10 cellular contexts compared by ENCODE assay signal in genomic region chr1:14925336-14926136, GRCh38.
DNase-seq lines count a peak whose midpoint lies in the region; ATAC-seq, FAIRE-seq and TF ChIP-seq lines count a peak whose summit lies in the region.
"Had no signal": no experiment of that assay in that cellular context is flagged by ENCODE, and none has a peak within 500 bp of the region (broad histone marks: within the 10 kb centered on the region; RNA-seq: fewer than 3 reads in every experiment).

No MANE protein-coding gene starts in this region.

- H3K36me3 ChIP-seq in HUES48 (ENCODE audit: control insufficient read depth, insufficient read depth, low read length), result no peaks in the 10 kb centered on the region
- no peaks in the 10 kb centered on the region for H3K36me3 ChIP-seq in GM12878 (ENCODE audit: control insufficient read depth in 2 of 2, insufficient read depth in 2 of 2, low read length in 1 of 2)
- H3K36me3 ChIP-seq in left lung, result no peaks in the 10 kb centered on the region

- SMC1A ChIA-PET in GM12878 (lab: Charles Lee; ENCODE audit: uncharacterized antibody, unreplicated experiment), result no interaction called here

- TF ChIP-seq POLR2A in GM12878 (IDR thresholded peaks at IDR 0.05; ENCODE audit: low read depth, low read length), result no peak

- H3K9ac ChIP-seq in HUES48 (ENCODE audit: low read depth, low read length) (no peak overlapping the region), GM12878 (ENCODE audit: control insufficient read depth, insufficient read depth, low read length) (no peak overlapping the region)

- H4K20me1 ChIP-seq in GM12878 (ENCODE audit: control insufficient read depth, insufficient read depth), result no peaks in the 10 kb centered on the region

- POLR2A ChIA-PET in GM12878 (lab: Charles Lee), result no interaction called here

- H3K4me1 Mint-ChIP-seq in stimulated activated effector memory CD8-positive, alpha-beta T cell treated with anti-CD3 and anti-CD28 coated beads, Interleukin-12 subunit alpha, Interleukin-12 subunit beta, amount 100 ng/mL, for 72 hours, result peaks cover 6% of the 10 kb centered on the region

- no peak overlapping the region for H3K27ac Mint-ChIP-seq in stimulated activated effector memory CD8-positive, alpha-beta T cell treated with anti-CD3 and anti-CD28 coated beads, Interleukin-12 subunit alpha, Interleukin-12 subunit beta, amount 100 ng/mL, for 72 hours
- H3K27ac Mint-ChIP-seq: activated CD4-positive, alpha-beta memory T cell treated with anti-CD3 and anti-CD28 coated beads, Interleukin-2, amount 10 ng/mL, durations not matched to agents 7 days and 5 days had no signal

- no peaks in the 10 kb centered on the region for H3K36me3 Mint-ChIP-seq in stimulated activated effector memory CD8-positive, alpha-beta T cell treated with anti-CD3 and anti-CD28 coated beads, Interleukin-12 subunit alpha, Interleukin-12 subunit beta, amount 100 ng/mL, for 72 hours

- no peaks in the 10 kb centered on the region for H3K79me2 ChIP-seq in GM12878 (ENCODE audit: control insufficient read depth, insufficient read depth, low read length)

- intact Hi-C loops in GM12878 (cut with micrococcal nuclease; ENCODE audit: unreplicated experiment) (loop anchor here (10.0 kb wide), 2 partner anchors 179 to 321 kb away; no protein-coding TSS in a partner anchor), left lung (cut with DNase I) (loop anchor here in 1 of 2 donors (5.0 kb wide), 1 partner anchor 97 kb away; no protein-coding TSS in a partner anchor)

- CTCF ChIA-PET in GM12878 (lab: Yijun Ruan, JAX), result no interaction called here

- H3K4me1 ChIP-seq in HUES48 (ENCODE audit: control insufficient read depth, insufficient read depth, low read length), result peaks cover 9% of the 10 kb centered on the region; the same call in 1 of the 2 replicates
- H3K4me1 ChIP-seq in GM12878 (ENCODE audit: control insufficient read depth, insufficient read depth, low read length), result no peaks in the 10 kb centered on the region
- H3K4me1 ChIP-seq in left lung, result peaks cover 20 to 26% of the 10 kb centered on the region in 2 donors

- DNase-seq in GM12878 (ENCODE audit: low read depth, low spot score) (no peak), left lung (no peak), EL (no peak), NCI-H526 (lab: John Stamatoyannopoulos, UW) (no peak), GM19240 (ENCODE audit: insufficient read length, low spot score) (no peak), islet precursor cell (no peak)
- no peak for DNase-seq in stimulated activated effector memory CD8-positive, alpha-beta T cell treated with anti-CD3 and anti-CD28 coated beads, Interleukin-12 subunit alpha, Interleukin-12 subunit beta, amount 100 ng/mL, for 72 hours (ENCODE audit: low spot score in 2 of 2)
- DNase-seq: activated CD4-positive, alpha-beta memory T cell treated with anti-CD3 and anti-CD28 coated beads, Interleukin-2, amount 10 ng/mL, durations not matched to agents 7 days and 5 days; NCI-H2171 had no signal

- ATAC-seq in GM12878 (no peak), left lung (no peak)
- ATAC-seq in stimulated activated effector memory CD8-positive, alpha-beta T cell treated with anti-CD3 and anti-CD28 coated beads, Interleukin-12 subunit alpha, Interleukin-12 subunit beta, amount 100 ng/mL, for 72 hours, result no peak

- no peak overlapping the region for H2AFZ ChIP-seq in GM12878 (ENCODE audit: control insufficient read depth, low read depth, low read length)

- no peak overlapping the region for H3K27ac ChIP-seq in HUES48 (ENCODE audit: low read depth, low read length)
- no peak overlapping the region for H3K27ac ChIP-seq in GM12878 (ENCODE audit: control insufficient read depth, insufficient read depth)
- peak overlapping the region in 1 of 2 donors; percentile 46 for H3K27ac ChIP-seq in left lung

- no peak for TF ChIP-seq RAD21 in GM12878 (IDR thresholded peaks at IDR 0.05; ENCODE audit: insufficient read depth, low read depth, low read length)

- no peaks in the 10 kb centered on the region for H3K9me3 Mint-ChIP-seq in stimulated activated effector memory CD8-positive, alpha-beta T cell treated with anti-CD3 and anti-CD28 coated beads, Interleukin-12 subunit alpha, Interleukin-12 subunit beta, amount 100 ng/mL, for 72 hours
- H3K9me3 Mint-ChIP-seq: activated CD4-positive, alpha-beta memory T cell treated with anti-CD3 and anti-CD28 coated beads, Interleukin-2, amount 10 ng/mL, durations not matched to agents 7 days and 5 days had no signal

- no peak for TF ChIP-seq EP300 in GM12878 (IDR thresholded peaks at IDR 0.05; ENCODE audit: borderline replicate concordance in 1 of 2, control insufficient read depth in 1 of 2, low read depth in 2 of 2, low read length in 2 of 2)

- RAD21 ChIA-PET in GM12878 (lab: Charles Lee; ENCODE audit: unreplicated experiment), result no interaction called here

- H3K9me3 ChIP-seq in HUES48 (ENCODE audit: control insufficient read depth, insufficient read depth, low read length) (no peaks in the 10 kb centered on the region), GM12878 (replicated peaks; ENCODE audit: control insufficient read depth, insufficient read depth, low read length) (no peaks in the 10 kb centered on the region), left lung (no peaks in the 10 kb centered on the region)

- H3K4me3 ChIP-seq in HUES48 (ENCODE audit: low read depth, low read length) (peak overlapping the region; percentile 63), GM12878 (no peak overlapping the region), left lung (peak overlapping the region; percentile 52 to 68)

- in situ Hi-C loops in GM12878 (cut with MboI), result no loop called here

- 24% methylated on average over 12 of the region's 12 CpGs for WGBS in GM12878 (ENCODE audit: insufficient coverage, insufficient replicate concordance, low lambda C conversion rate, missing lambda C conversion rate)

- no peak overlapping the region; the same call in 1 of the 2 replicates for H3K4me2 ChIP-seq in GM12878 (ENCODE audit: control insufficient read depth, insufficient read depth)

- H3K4me3 Mint-ChIP-seq in stimulated activated effector memory CD8-positive, alpha-beta T cell treated with anti-CD3 and anti-CD28 coated beads, Interleukin-12 subunit alpha, Interleukin-12 subunit beta, amount 100 ng/mL, for 72 hours, result peak overlapping the region; percentile 25
- H3K4me3 Mint-ChIP-seq: activated CD4-positive, alpha-beta memory T cell treated with anti-CD3 and anti-CD28 coated beads, Interleukin-2, amount 10 ng/mL, durations not matched to agents 7 days and 5 days had no signal

- H3K27me3 ChIP-seq in HUES48 (ENCODE audit: control insufficient read depth, insufficient read depth, low read length) (peaks cover 40% of the 10 kb centered on the region), GM12878 (replicated peaks in 1 of 2; ENCODE audit: control insufficient read depth in 2 of 2, insufficient read depth in 2 of 2, low read length in 1 of 2) (peaks cover 2 to 15% of the 10 kb centered on the region in 2 experiments; a peak in 3 of 4 replicates), left lung (peaks cover 0 to 47% of the 10 kb centered on the region in 2 donors)

- FAIRE-seq in GM12878 (lab: Jason Lieb, UNC), result no peak

- BruUV-seq in GM12878 (replicated peaks; lab: Mats Ljungman, UMichigan), result TSS peak; percentile 40

- TF ChIP-seq CTCF in GM12878 (IDR thresholded peaks at IDR 0.05 in 2 of 3, conservative IDR thresholded peaks at IDR 0.05 in 1 of 3; ENCODE audit: control insufficient read depth in 2 of 3, extremely low read depth in 1 of 3, insufficient read depth in 1 of 3, low read depth in 3 of 3, low read length in 3 of 3), result no peak
- TF ChIP-seq CTCF in left lung (IDR thresholded peaks at IDR 0.05), result no peak

TF ChIP-seq in GM12878, 131 proteins besides CTCF, POLR2A, EP300 and RAD21 (continues in another document):
- TF ChIP-seq TBL1XR1 (IDR thresholded peaks at IDR 0.05; ENCODE audit: low read depth, low read length), result no peak
- TF ChIP-seq SREBF1 (IDR thresholded peaks at IDR 0.05; ENCODE audit: low read length), result no peak
- TF ChIP-seq ZBED1 (IDR thresholded peaks at IDR 0.05; ENCODE audit: borderline replicate concordance), result no peak
- no peak for TF ChIP-seq HDGF (IDR thresholded peaks at IDR 0.05)
- TF ChIP-seq HCFC1 (IDR thresholded peaks at IDR 0.05; ENCODE audit: low read length), result no peak
- no peak for TF ChIP-seq BACH1 (IDR thresholded peaks at IDR 0.05; ENCODE audit: borderline replicate concordance)
- no peak for TF ChIP-seq STAT3 (IDR thresholded peaks at IDR 0.05; ENCODE audit: low read depth, low read length)
- TF ChIP-seq ZSCAN29 (IDR thresholded peaks at IDR 0.05), result no peak
- no peak for TF ChIP-seq KAT2A (conservative IDR thresholded peaks at IDR 0.05; ENCODE audit: control insufficient read depth, low read depth, low read length)
- TF ChIP-seq BRCA1 (IDR thresholded peaks at IDR 0.05; ENCODE audit: low read depth, low read length), result no peak
- no peak for TF ChIP-seq REST (IDR thresholded peaks at IDR 0.05; ENCODE audit: low read depth, low read length)
- TF ChIP-seq CHD1 (IDR thresholded peaks at IDR 0.05; ENCODE audit: low read depth, low read length), result no peak
